ENCODE assay signal across 15 cellular contexts in genomic region chr12:96112733-96113132, GRCh38.
"Had no signal": no experiment of that assay in that cellular context is flagged by ENCODE, and none has a peak within 500 bp of the region (broad histone marks: within the 10 kb centered on the region; RNA-seq: fewer than 3 reads in every experiment).

No MANE protein-coding gene starts in this region.

- H3K27ac Mint-ChIP-seq: activated CD4-positive, alpha-beta memory T cell treated with anti-CD3 and anti-CD28 coated beads, Interleukin-2, amount 10 ng/mL, durations not matched to agents 7 days and 5 days; activated CD4-positive, alpha-beta T cell treated with anti-CD3 and anti-CD28 coated beads for 36 hours; activated naive CD8-positive, alpha-beta T cell treated with anti-CD3 and anti-CD28 coated beads, Interleukin-2, amount 10 ng/mL, durations not matched to agents 7 days and 5 days had no signal

- H3K9me3 Mint-ChIP-seq: activated CD4-positive, alpha-beta memory T cell treated with anti-CD3 and anti-CD28 coated beads, Interleukin-2, amount 10 ng/mL, durations not matched to agents 7 days and 5 days; activated naive CD8-positive, alpha-beta T cell treated with anti-CD3 and anti-CD28 coated beads, Interleukin-2, amount 10 ng/mL, durations not matched to agents 7 days and 5 days; neural crest cell had no signal

- ATAC-seq: activated CD4-positive, alpha-beta T cell treated with anti-CD3 and anti-CD28 coated beads for 36 hours; heart left ventricle had no signal

- H3K27me3 Mint-ChIP-seq: activated CD4-positive, alpha-beta T cell treated with anti-CD3 and anti-CD28 coated beads for 36 hours had no signal

- H3K4me3 Mint-ChIP-seq: activated CD4-positive, alpha-beta memory T cell treated with anti-CD3 and anti-CD28 coated beads, Interleukin-2, amount 10 ng/mL, durations not matched to agents 7 days and 5 days; activated CD4-positive, alpha-beta T cell treated with anti-CD3 and anti-CD28 coated beads for 36 hours; activated naive CD8-positive, alpha-beta T cell treated with anti-CD3 and anti-CD28 coated beads, Interleukin-2, amount 10 ng/mL, durations not matched to agents 7 days and 5 days; neural crest cell had no signal

- DNase-seq: activated CD4-positive, alpha-beta memory T cell treated with anti-CD3 and anti-CD28 coated beads, Interleukin-2, amount 10 ng/mL, durations not matched to agents 7 days and 5 days; activated CD4-positive, alpha-beta T cell treated with anti-CD3 and anti-CD28 coated beads for 36 hours; activated naive CD8-positive, alpha-beta T cell treated with anti-CD3 and anti-CD28 coated beads, Interleukin-2, amount 10 ng/mL, durations not matched to agents 7 days and 5 days; activated T-cell treated with anti-CD3 and anti-CD28 coated beads, Interleukin-2, amount 50 U/mL, for 48 hours; anterior cingulate cortex; dorsolateral prefrontal cortex; esophagus squamous epithelium; foreskin fibroblast; heart left ventricle; islet precursor cell; mesendoderm; ovary; tibial artery; WERI-Rb-1 had no signal
